Comparison of ENCODE assay signal across 8 cellular contexts in genomic region chrX:71103110-71103983, GRCh38. TPM values are rescaled to one million over a fixed set of nuclear protein-coding genes. Genes with fewer than 3 reads are reported as not detected.
DNase-seq lines count a peak whose midpoint lies in the region; ATAC-seq, FAIRE-seq and TF ChIP-seq lines count a peak whose summit lies in the region.

No MANE protein-coding gene starts in this region.

- no peak for TF ChIP-seq CTCF in D721Med (IDR thresholded peaks at IDR 0.05; ENCODE audit: insufficient read depth, missing control alignments)

- ATAC-seq in HG02678 (IDR thresholded peaks at IDR 0.05; ENCODE audit: unreplicated experiment): peak; percentile 52

- H3K4me3 ChIP-seq in CD8-positive, alpha-beta memory T cell (ENCODE audit: low read length): peak overlapping the region; percentile 46
- no peak overlapping the region for H3K4me3 ChIP-seq in neuron (ENCODE audit: low read length)

- no peak for FAIRE-seq in D721Med (lab: Jason Lieb, UNC)

- H3K9me3 ChIP-seq in CD8-positive, alpha-beta memory T cell (ENCODE audit: low read length): no peaks in the 10 kb centered on the region
- no peaks in the 10 kb centered on the region for H3K9me3 ChIP-seq in neuron (ENCODE audit: low read length)

- POLR2A ChIA-PET in CD8-positive, alpha-beta memory T cell (lab: Charles Lee): interaction anchor here (0.6 to 2.6 kb wide), 6 partner anchors 9 to 28 kb away, joined by 3 to 18 read pairs (median 4); partner anchors contain the start of genes IL2RG and MED12

- peaks cover 9 to 25% (median 11%) of the 10 kb centered on the region in 3 donors for H3K36me3 Mint-ChIP-seq in CD8-positive, alpha-beta memory T cell

- CTCF ChIA-PET in CD8-positive, alpha-beta memory T cell (lab: Charles Lee): interaction anchor here (1.2 to 4.8 kb wide), 5 partner anchors 8 to 71 kb away, joined by 3 to 58 read pairs (median 22); partner anchors contain the start of genes IL2RG and MED12

- H3K27me3 ChIP-seq in CD8-positive, alpha-beta memory T cell (ENCODE audit: insufficient read depth, low read length, poor library complexity, severe bottlenecking): no peaks in the 10 kb centered on the region
- no peaks in the 10 kb centered on the region for H3K27me3 ChIP-seq in neuron (ENCODE audit: insufficient read depth, low read length)

- DNase-seq in CD8-positive, alpha-beta memory T cell: peak; percentile 39 to 79 (median 64)
- DNase-seq in T-helper 22 cell (ENCODE audit: low read depth): peak; percentile 42
- DNase-seq in dermis blood vessel endothelial cell: peak; percentile 5
- no peak for DNase-seq in D721Med (ENCODE audit: insufficient read length, low spot score)
- DNase-seq in NCI-H226: no peak
- DNase-seq in NCI-H510A treated with DMSO at 0.1 percent for 48 hours (lab: John Stamatoyannopoulos, UW): no peak

- H3K27ac Mint-ChIP-seq in CD8-positive, alpha-beta memory T cell: peak overlapping the region; percentile 82 to 99 (median 96)

- peak overlapping the region; percentile 56 for H2AFZ ChIP-seq in neuron (ENCODE audit: low read depth, low read length)

- H3K4me1 ChIP-seq in CD8-positive, alpha-beta memory T cell (ENCODE audit: insufficient read depth, low read length): peaks cover 79% of the 10 kb centered on the region
- peaks cover 16% of the 10 kb centered on the region for H3K4me1 ChIP-seq in neuron (ENCODE audit: insufficient read depth, low read length)

- peaks cover 85 to 89% (median 89%) of the 10 kb centered on the region in 3 donors for H3K4me1 Mint-ChIP-seq in CD8-positive, alpha-beta memory T cell

- peaks cover 0 to 4% of the 10 kb centered on the region in 2 donors for H3K27me3 Mint-ChIP-seq in CD8-positive, alpha-beta memory T cell

- H3K36me3 ChIP-seq in CD8-positive, alpha-beta memory T cell (ENCODE audit: insufficient read depth, low read length): peaks cover 8% of the 10 kb centered on the region
- H3K36me3 ChIP-seq in neuron (ENCODE audit: insufficient read depth, low read length): no peaks in the 10 kb centered on the region

- H3K9me3 Mint-ChIP-seq in CD8-positive, alpha-beta memory T cell: no peaks in the 10 kb centered on the region

- H3K27ac ChIP-seq in CD8-positive, alpha-beta memory T cell (ENCODE audit: low read depth, low read length): peak overlapping the region; percentile 54

- H3K4me3 Mint-ChIP-seq in CD8-positive, alpha-beta memory T cell: peak overlapping the region; percentile 74 to 90 (median 79)

RNA-seq across cellular contexts. Expression of gene CXorf65, which starts 3.2 kb away (rescaled TPM):
- total RNA-seq in CD8-positive, alpha-beta memory T cell: 10 to 100 TPM in 1 of 2 experiments, 1 to 10 TPM in 1; 9.5 to 11.0 TPM
- polyA plus RNA-seq in CD8-positive, alpha-beta memory T cell: 4.9 TPM
- not detected in 2 replicates for total RNA-seq in dermis blood vessel endothelial cell

RNA-seq across cellular contexts. Expression of gene FOXO4, which starts 7.7 kb away (rescaled TPM):
- 10 to 100 TPM; 12.8 to 13.8 TPM for total RNA-seq in CD8-positive, alpha-beta memory T cell
- polyA plus RNA-seq in CD8-positive, alpha-beta memory T cell: 2.8 TPM
- total RNA-seq in dermis blood vessel endothelial cell: 7.3 and 8.2 TPM in 2 replicates

RNA-seq across cellular contexts. Expression of gene IL2RG, which starts 8.0 kb away (rescaled TPM):
- total RNA-seq in CD8-positive, alpha-beta memory T cell: 100 to 1,000 TPM; 312 to 323 TPM
- 1,411 TPM for polyA plus RNA-seq in CD8-positive, alpha-beta memory T cell
- total RNA-seq in dermis blood vessel endothelial cell: 0.51 TPM in 1 of 2 replicates, not detected in the other

RNA-seq across cellular contexts. Expression of gene MED12, which starts 15.0 kb away (rescaled TPM):
- 10 to 100 TPM; 49.3 to 61.1 TPM for total RNA-seq in CD8-positive, alpha-beta memory T cell
- polyA plus RNA-seq in CD8-positive, alpha-beta memory T cell: 19.0 TPM
- 39.3 and 85.7 TPM in 2 replicates for total RNA-seq in dermis blood vessel endothelial cell

RNA-seq across cellular contexts. Expression of gene SNX12, which starts 35.2 kb away (rescaled TPM):
- total RNA-seq in CD8-positive, alpha-beta memory T cell: 10 to 100 TPM; 56.5 to 60.0 TPM
- 4.3 TPM for polyA plus RNA-seq in CD8-positive, alpha-beta memory T cell
- total RNA-seq in dermis blood vessel endothelial cell: 71.5 and 85.9 TPM in 2 replicates

Comparison
In these comparisons a context has a peak if more than half of its experiments do, and no peak if none do; other contexts are left out.
1. DNase-seq: peak in CD8-positive, alpha-beta memory T cell (5 of 5), T-helper 22 cell (single experiment) and dermis blood vessel endothelial cell (single experiment); none in D721Med (single experiment), NCI-H226 (single experiment) and NCI-H510A treated with DMSO at 0.1 percent for 48 hours (single experiment).
2. RNA of gene CXorf65, which starts 3.2 kb away (total RNA-seq): 9.5 to 11.0 TPM in CD8-positive, alpha-beta memory T cell; not detected in dermis blood vessel endothelial cell; every median in the first group is over 10 times any median in the second.
3. RNA of gene IL2RG, which starts 8.0 kb away (total RNA-seq): 312 to 323 TPM in CD8-positive, alpha-beta memory T cell; 0.51 TPM in dermis blood vessel endothelial cell; every median in the first group is over 100 times any median in the second.